In the genomic region with DNA sequence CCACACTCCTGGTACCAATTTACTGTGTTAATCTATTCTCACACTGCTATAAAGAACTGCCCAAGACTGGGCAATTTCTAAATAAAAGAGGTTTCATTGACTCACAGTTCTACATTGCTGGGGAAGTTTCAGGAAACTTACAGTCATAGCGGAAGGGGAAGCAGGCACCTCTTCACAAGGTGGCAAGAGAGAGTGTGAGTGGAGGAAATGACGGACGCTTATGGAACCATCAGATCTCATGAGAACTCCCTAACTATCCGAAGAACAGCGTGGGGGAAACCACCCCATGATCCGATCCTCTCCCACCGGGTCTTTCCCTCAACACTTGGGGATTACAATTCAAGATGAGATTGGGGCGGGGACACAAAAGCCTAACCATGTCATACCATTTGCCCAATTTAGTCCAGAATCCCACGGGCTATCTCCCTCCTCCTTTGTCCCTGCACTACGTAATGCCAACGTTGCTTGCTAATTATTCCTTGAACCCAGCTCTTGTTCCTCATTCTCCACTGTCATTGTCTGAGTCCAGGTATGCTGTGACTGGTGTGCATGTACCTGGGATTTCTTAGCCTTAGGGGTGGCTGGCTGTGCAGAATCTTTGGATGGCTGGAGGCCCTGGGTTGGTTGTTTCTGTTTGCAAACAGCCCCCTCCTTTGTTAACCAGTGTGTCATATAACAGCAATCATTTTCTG, we compare ENCODE assay signal across 17 cellular contexts.
"Had no signal": no experiment of that assay in that cellular context is flagged by ENCODE, and none has a peak within 500 bp of the region (broad histone marks: within the 10 kb centered on the region; RNA-seq: fewer than 3 reads in every experiment).

No MANE protein-coding gene starts in this region.

- H2AFZ ChIP-seq: neural progenitor cell had no signal

- H3K27ac ChIP-seq: gastrocnemius medialis, heart right ventricle, neural progenitor cell, ovary, right atrium auricular region had no signal

- H3K9me3 ChIP-seq: gastrocnemius medialis, heart right ventricle, ovary, right atrium auricular region had no signal

- DNase-seq: effector memory CD4-positive, alpha-beta T cell; gastrocnemius medialis; heart right ventricle; hypothalamus; mammary epithelial cell; naive thymus-derived CD4-positive, alpha-beta T cell; nucleus accumbens; ovary; stimulated activated CD4-positive, alpha-beta T cell treated with anti-CD3 and anti-CD28 coated beads, Interleukin-4, amount 100 ng/mL, for 1 hour; stimulated activated naive CD4-positive, alpha-beta T cell; trophoblast cell had no signal

- ATAC-seq: esophagus mucosa; gastrocnemius medialis; heart right ventricle; left lobe of liver; naive thymus-derived CD4-positive, alpha-beta T cell had no signal

- H3K4me1 ChIP-seq: neural progenitor cell had no signal

- H3K27me3 ChIP-seq: gastrocnemius medialis, heart right ventricle, right atrium auricular region had no signal

- H3K4me3 ChIP-seq: gastrocnemius medialis, heart right ventricle, neural progenitor cell, ovary, right atrium auricular region had no signal

- H3K4me2 ChIP-seq: neural progenitor cell had no signal

- H3K36me3 ChIP-seq: gastrocnemius medialis, neural progenitor cell, ovary, right atrium auricular region had no signal

- H3K9ac ChIP-seq: neural progenitor cell had no signal

- FAIRE-seq: endometrium, islet of Langerhans had no signal
